ENCODE assay signal across 9 cellular contexts in genomic region chr11:76666408-76666807, GRCh38. TPM values are rescaled to one million over a fixed set of nuclear protein-coding genes. Genes with fewer than 3 reads are reported as not detected.
DNase-seq lines count a peak whose midpoint lies in the region; ATAC-seq and TF ChIP-seq lines count a peak whose summit lies in the region.
"Had no signal": no experiment of that assay in that cellular context is flagged by ENCODE, and none has a peak within 500 bp of the region (broad histone marks: within the 10 kb centered on the region; RNA-seq: fewer than 3 reads in every experiment).

No MANE protein-coding gene starts in this region.

- DNase-seq in Karpas-422 (no peak), heart right ventricle (peak; percentile 61 to 69), spleen (peak; percentile 89), iPS-NIHi7 (ENCODE audit: extremely low spot score) (no peak), DMS 273 treated with DMSO at 0.1 percent for 48 hours (lab: John Stamatoyannopoulos, UW) (no peak), colonic mucosa (no peak), NCI-H1105 (lab: John Stamatoyannopoulos, UW) (no peak)

- TF ChIP-seq POLR2A in spleen (IDR thresholded peaks at IDR 0.05): no peak

- TF ChIP-seq CTCF in heart right ventricle (IDR thresholded peaks at IDR 0.05): no peak
- no peak for TF ChIP-seq CTCF in spleen (IDR thresholded peaks at IDR 0.05 in 8 of 11, conservative IDR thresholded peaks at IDR 0.05 in 3 of 11)
- no peak for TF ChIP-seq CTCF in colonic mucosa (IDR thresholded peaks at IDR 0.05)

- H3K4me1 ChIP-seq in Karpas-422 (ENCODE audit: low read length) (peaks cover 57% of the 10 kb centered on the region), heart right ventricle (peaks cover 15 to 76% (median 57%) of the 10 kb centered on the region in 9 donors), spleen (peaks cover 25 to 86% (median 63%) of the 10 kb centered on the region in 6 donors), colonic mucosa (no peaks in the 10 kb centered on the region)

- peak; percentile 76 for ATAC-seq in GM18868 (IDR thresholded peaks at IDR 0.05; ENCODE audit: unreplicated experiment)
- ATAC-seq in heart right ventricle: peak; percentile 36 to 72 (median 53)

- intact Hi-C loops in heart right ventricle (cut with DNase I) (loop anchor here in 3 of 10 donors (5.0 kb wide), 2 partner anchors 34 to 49 kb away; no protein-coding TSS in a partner anchor), spleen (cut with DNase I; ENCODE audit: low total_unique reads) (no loop called here), colonic mucosa (cut with DNase I) (no loop called here)

- peaks cover 7% of the 10 kb centered on the region; the same call in 1 of the 2 replicates for H4K20me1 ChIP-seq in Karpas-422 (ENCODE audit: insufficient read depth, low read depth, low read length)

- WGBS in heart right ventricle, 2 donors: 28 to 37% methylated on average over 7 of the region's 7 CpGs
- WGBS in spleen, 5 donors: 15 to 20% (median 18%) methylated on average over 7 of the region's 7 CpGs

- no peak overlapping the region for H3K27ac ChIP-seq in Karpas-422 (ENCODE audit: low read length)
- peak overlapping the region; percentile 46 to 96 (median 78) for H3K27ac ChIP-seq in heart right ventricle
- H3K27ac ChIP-seq in spleen: peak overlapping the region in 6 of 8 donors; percentile 29 to 83 (median 80)
- no peak overlapping the region for H3K27ac ChIP-seq in colonic mucosa

- no peak overlapping the region for H2AFZ ChIP-seq in Karpas-422 (ENCODE audit: low read length)

- H3K9ac ChIP-seq in Karpas-422 (ENCODE audit: low read length): peak overlapping the region; percentile 0; the same call in 1 of the 2 replicates
- peak overlapping the region in 1 of 2 donors; percentile 16 for H3K9ac ChIP-seq in colonic mucosa (ENCODE audit: low read depth in 2 of 2, low read length in 2 of 2)

- no peaks in the 10 kb centered on the region; the same call in 1 of the 2 replicates for H3K36me3 ChIP-seq in Karpas-422 (ENCODE audit: insufficient read depth, low read length)
- H3K36me3 ChIP-seq in heart right ventricle: peaks cover 0 to 41% (median 7%) of the 10 kb centered on the region in 9 donors
- peaks cover 0 to 20% (median 0%) of the 10 kb centered on the region in 6 donors for H3K36me3 ChIP-seq in spleen
- no peaks in the 10 kb centered on the region for H3K36me3 ChIP-seq in colonic mucosa

- H3K27me3 ChIP-seq in Karpas-422 (ENCODE audit: low read length) (no peaks in the 10 kb centered on the region), heart right ventricle (peaks cover 0 to 29% (median 0%) of the 10 kb centered on the region in 7 donors), spleen (replicated peaks in 1 of 7) (peaks cover 0 to 44% (median 15%) of the 10 kb centered on the region in 7 donors), colonic mucosa (peaks cover 8% of the 10 kb centered on the region)

- no peaks in the 10 kb centered on the region for H3K79me2 ChIP-seq in Karpas-422 (ENCODE audit: low read length)

- H3K9me3 ChIP-seq in Karpas-422 (ENCODE audit: low read length) (no peaks in the 10 kb centered on the region), heart right ventricle (no peaks in the 10 kb centered on the region), spleen (no peaks in the 10 kb centered on the region), colonic mucosa (no peaks in the 10 kb centered on the region)

- H3K4me3 ChIP-seq in Karpas-422 (ENCODE audit: low read length) (no peak overlapping the region), heart right ventricle (peak overlapping the region in 9 of 10 donors; percentile 42 to 87 (median 74)), spleen (peak overlapping the region in 3 of 8 donors; percentile 38 to 76 (median 52)), colonic mucosa (no peak overlapping the region)

- H3K9me2 ChIP-seq in Karpas-422 (replicated peaks; ENCODE audit: insufficient read depth, low read length): no peaks in the 10 kb centered on the region

- H3K4me2 ChIP-seq in Karpas-422 (ENCODE audit: low read depth, low read length, poor library complexity, severe bottlenecking): no peak overlapping the region

RNA-seq across cellular contexts. Expression of gene LRRC32, which starts 4.1 kb away (rescaled TPM):
- 43.5 and 58.4 TPM in 2 replicates for total RNA-seq in Karpas-422 (2014; rRNA removed; shearing (Covaris generic); ENCODE audit: low replicate concordance)
- total RNA-seq in heart right ventricle (10 to 100 TPM; 16.7 to 61.3 (median 31.5) TPM), spleen (100 to 1,000 TPM in 3 of 7 donors, 10 to 100 TPM in 4; 44.1 to 214 (median 90.3) TPM), colonic mucosa (10 to 100 TPM in 1 of 2 donors, 1 to 10 TPM in 1; 5.9 to 26.8 TPM)
- polyA plus RNA-seq in heart right ventricle (100 to 1,000 TPM in 1 of 2 donors, 10 to 100 TPM in 1; 62.4 to 215 TPM), spleen (10 to 100 TPM; 25.9 to 29.5 (median 29.4) TPM)
- polyA plus RNA-seq: IgD-negative memory B cell had no signal

Comparison
In these comparisons a context has a peak if more than half of its experiments do, and no peak if none do; other contexts are left out.
1. DNase-seq: peak in heart right ventricle (2 of 2) and spleen (single experiment); none in Karpas-422 (single experiment), iPS-NIHi7 (single experiment), DMS 273 treated with DMSO at 0.1 percent for 48 hours (single experiment), colonic mucosa (single experiment) and NCI-H1105 (single experiment).
2. H3K27ac ChIP-seq: peak in heart right ventricle (10 of 10) and spleen (6 of 8); none in Karpas-422 (single experiment) and colonic mucosa (single experiment).
3. H3K4me3 ChIP-seq: peak in heart right ventricle (9 of 10); none in Karpas-422 (single experiment) and colonic mucosa (single experiment).